ENCODE assay signal across 1 cellular context in the genomic region with DNA sequence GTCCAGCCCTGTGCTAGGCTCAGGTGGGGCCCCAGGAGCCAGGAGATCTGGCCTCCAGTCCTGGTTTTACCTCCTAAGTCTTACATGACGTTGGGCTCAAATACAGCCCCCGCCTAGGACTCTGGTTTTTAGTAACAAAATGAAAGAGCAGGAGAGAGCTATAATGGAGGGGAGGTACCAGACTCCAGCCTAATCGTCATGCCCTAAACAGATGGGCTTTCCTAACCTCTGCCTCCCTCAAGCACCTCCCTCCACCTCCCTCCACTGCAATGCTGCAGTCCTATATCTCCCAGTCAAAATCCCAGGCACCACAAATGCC.
A peak's percentile ranks its signal among the peaks of the same experiment; 100 is the strongest.
TF ChIP-seq lines count a peak whose summit lies in the region.

No MANE protein-coding gene starts in this region.

TF ChIP-seq in GM12878, 131 proteins besides CTCF, POLR2A, EP300 and RAD21 (continued from another document):
- TF ChIP-seq, protein P1, sequence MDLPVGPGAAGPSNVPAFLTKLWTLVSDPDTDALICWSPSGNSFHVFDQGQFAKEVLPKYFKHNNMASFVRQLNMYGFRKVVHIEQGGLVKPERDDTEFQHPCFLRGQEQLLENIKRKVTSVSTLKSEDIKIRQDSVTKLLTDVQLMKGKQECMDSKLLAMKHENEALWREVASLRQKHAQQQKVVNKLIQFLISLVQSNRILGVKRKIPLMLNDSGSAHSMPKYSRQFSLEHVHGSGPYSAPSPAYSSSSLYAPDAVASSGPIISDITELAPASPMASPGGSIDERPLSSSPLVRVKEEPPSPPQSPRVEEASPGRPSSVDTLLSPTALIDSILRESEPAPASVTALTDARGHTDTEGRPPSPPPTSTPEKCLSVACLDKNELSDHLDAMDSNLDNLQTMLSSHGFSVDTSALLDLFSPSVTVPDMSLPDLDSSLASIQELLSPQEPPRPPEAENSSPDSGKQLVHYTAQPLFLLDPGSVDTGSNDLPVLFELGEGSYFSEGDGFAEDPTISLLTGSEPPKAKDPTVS (IDR thresholded peaks at IDR 0.05; ENCODE audit: low read depth, low read length): no peak
- TF ChIP-seq KDM1A (IDR thresholded peaks at IDR 0.05; ENCODE audit: borderline replicate concordance): no peak
- TF ChIP-seq, protein P2, sequence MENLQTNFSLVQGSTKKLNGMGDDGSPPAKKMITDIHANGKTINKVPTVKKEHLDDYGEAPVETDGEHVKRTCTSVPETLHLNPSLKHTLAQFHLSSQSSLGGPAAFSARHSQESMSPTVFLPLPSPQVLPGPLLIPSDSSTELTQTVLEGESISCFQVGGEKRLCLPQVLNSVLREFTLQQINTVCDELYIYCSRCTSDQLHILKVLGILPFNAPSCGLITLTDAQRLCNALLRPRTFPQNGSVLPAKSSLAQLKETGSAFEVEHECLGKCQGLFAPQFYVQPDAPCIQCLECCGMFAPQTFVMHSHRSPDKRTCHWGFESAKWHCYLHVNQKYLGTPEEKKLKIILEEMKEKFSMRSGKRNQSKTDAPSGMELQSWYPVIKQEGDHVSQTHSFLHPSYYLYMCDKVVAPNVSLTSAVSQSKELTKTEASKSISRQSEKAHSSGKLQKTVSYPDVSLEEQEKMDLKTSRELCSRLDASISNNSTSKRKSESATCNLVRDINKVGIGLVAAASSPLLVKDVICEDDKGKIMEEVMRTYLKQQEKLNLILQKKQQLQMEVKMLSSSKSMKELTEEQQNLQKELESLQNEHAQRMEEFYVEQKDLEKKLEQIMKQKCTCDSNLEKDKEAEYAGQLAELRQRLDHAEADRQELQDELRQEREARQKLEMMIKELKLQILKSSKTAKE (IDR thresholded peaks at IDR 0.05; ENCODE audit: low read depth, poor library complexity, severe bottlenecking): no peak
- no peak for TF ChIP-seq SMAD1 (IDR thresholded peaks at IDR 0.05; ENCODE audit: low read depth, partially characterized antibody)
- no peak for TF ChIP-seq MEF2A (IDR thresholded peaks at IDR 0.05; ENCODE audit: insufficient read depth, low read depth, low read length)
- TF ChIP-seq RFX5 (IDR thresholded peaks at IDR 0.05; ENCODE audit: low read depth, low read length): no peak
- peak; percentile 54 for TF ChIP-seq YY1 (IDR thresholded peaks at IDR 0.05; ENCODE audit: low read depth, low read length)
- TF ChIP-seq SIX5 (IDR thresholded peaks at IDR 0.05; ENCODE audit: low read depth, low read length, severe bottlenecking): no peak
- TF ChIP-seq JUNB (IDR thresholded peaks at IDR 0.05): peak; percentile 39; the same call in 1 of the 2 replicates
- peak; percentile 68; the same call in 1 of the 2 replicates for TF ChIP-seq CREB1 (IDR thresholded peaks at IDR 0.05; ENCODE audit: low read depth)
- TF ChIP-seq IRF5 (IDR thresholded peaks at IDR 0.05; ENCODE audit: borderline replicate concordance): no peak
- no peak for TF ChIP-seq PAX8 (IDR thresholded peaks at IDR 0.05)
- TF ChIP-seq SMC3 (IDR thresholded peaks at IDR 0.05; ENCODE audit: borderline replicate concordance, low read length): no peak
